1 cellular context compared by ENCODE assay signal in the genomic region with DNA sequence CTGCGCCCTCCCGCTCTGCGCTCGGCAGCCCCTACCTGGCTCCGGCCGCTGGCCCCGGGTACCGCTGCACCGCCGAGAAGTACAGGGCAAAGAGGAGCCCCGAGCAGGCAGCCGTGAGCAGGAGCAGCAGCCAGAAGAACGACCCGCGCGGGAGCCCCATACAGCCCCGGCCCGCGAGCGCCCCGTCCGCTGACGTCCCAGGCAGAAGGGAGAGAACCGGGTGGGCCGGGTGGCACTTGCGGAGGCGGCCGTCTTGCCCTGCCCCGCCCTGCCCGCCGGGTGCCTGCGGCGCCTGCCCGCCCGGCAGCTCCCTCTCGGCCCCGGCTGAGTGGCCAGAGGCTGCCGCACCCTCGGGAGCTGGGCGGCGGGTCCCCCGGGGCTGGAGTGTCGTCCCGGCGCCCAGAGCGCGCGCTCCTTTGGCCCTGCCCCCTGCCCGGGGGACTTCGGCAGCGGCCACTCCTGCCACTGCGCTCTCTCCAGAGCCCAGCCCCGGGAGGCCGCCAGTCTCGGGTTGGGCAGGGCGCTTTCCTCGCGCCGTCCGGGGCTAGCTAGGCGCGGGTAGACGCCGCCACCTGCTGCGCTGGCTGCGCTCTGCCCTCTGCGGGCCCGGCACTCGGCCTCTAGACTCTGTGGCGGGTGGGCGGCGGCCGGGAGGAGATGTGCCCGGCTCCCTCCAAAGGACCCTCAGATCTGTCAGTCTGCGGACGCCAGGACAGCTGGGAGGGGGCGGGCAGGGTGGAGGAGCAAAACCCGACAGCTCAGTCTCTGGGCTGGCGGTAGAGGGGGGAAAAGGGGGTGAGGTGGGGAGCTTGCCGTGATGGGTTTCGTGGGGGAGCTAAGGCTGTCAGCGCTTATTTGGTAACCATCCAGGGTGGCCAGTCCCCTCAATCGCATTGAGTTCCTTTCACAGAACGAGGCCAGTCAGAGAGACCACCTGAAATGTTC.
TF ChIP-seq lines count a peak whose summit lies in the region.

A gene (minus strand): TSS at position 212 of the 945 bp plus-strand sequence. CDS start 52 bp downstream, at position 160.

TF ChIP-seq in HepG2, 621 proteins besides CTCF, POLR2A, EP300 and RAD21 (continued from another document and continues in another):
- TF ChIP-seq NR2F6 (IDR thresholded peaks at IDR 0.05) (no peak), NR2F6 (CRISPR knock-in tag; IDR thresholded peaks at IDR 0.05) (peak; percentile 8; the same call in 1 of the 2 replicates), ISL2 (CRISPR knock-in tag; IDR thresholded peaks at IDR 0.05) (0 out of 2 replicates have a peak, but pooled peaks have one; percentile 33), ETV5 (CRISPR knock-in tag; IDR thresholded peaks at IDR 0.05; ENCODE audit: borderline replicate concordance) (0 out of 2 replicates have a peak, but pooled peaks have one; percentile 11), TARDBP (CRISPR knock-in tag; IDR thresholded peaks at IDR 0.05) (0 out of 2 replicates have a peak, but pooled peaks have one; percentile 14), NAIF1 (CRISPR knock-in tag; IDR thresholded peaks at IDR 0.05; ENCODE audit: borderline replicate concordance) (peak; percentile 48; the same call in 1 of the 2 replicates), ZNF432 (CRISPR knock-in tag; IDR thresholded peaks at IDR 0.05; ENCODE audit: borderline replicate concordance) (no peak), DR1 (CRISPR knock-in tag; IDR thresholded peaks at IDR 0.05) (peak; percentile 47), ZNF792 (CRISPR knock-in tag; IDR thresholded peaks at IDR 0.05) (peak; percentile 76), ZNF24 (IDR thresholded peaks at IDR 0.05) (no peak), ATAD3A (CRISPR knock-in tag; IDR thresholded peaks at IDR 0.05) (no peak), MTF2 (CRISPR knock-in tag; IDR thresholded peaks at IDR 0.05; ENCODE audit: borderline replicate concordance) (peak; percentile 87; the same call in 1 of the 2 replicates), ZNF567 (CRISPR knock-in tag; IDR thresholded peaks at IDR 0.05; ENCODE audit: borderline replicate concordance) (no peak), KLF16 (CRISPR knock-in tag; IDR thresholded peaks at IDR 0.05) (0 out of 4 replicates have a peak, but pooled peaks of 1 of the 2 experiments have one; percentile 48), CBFB (CRISPR knock-in tag; IDR thresholded peaks at IDR 0.05) (no peak), STAG1 (CRISPR knock-in tag; IDR thresholded peaks at IDR 0.05) (peak; percentile 84), SAP130 (CRISPR knock-in tag; IDR thresholded peaks at IDR 0.05; ENCODE audit: low read depth) (peak; percentile 54), ZFP82 (CRISPR knock-in tag; IDR thresholded peaks at IDR 0.05; ENCODE audit: borderline replicate concordance) (peak; percentile 58; the same call in 1 of the 2 replicates), HNRNPLL (IDR thresholded peaks at IDR 0.05; ENCODE audit: low read depth, low read length, poor library complexity, severe bottlenecking) (peak; percentile 95), ARNT2 (CRISPR knock-in tag; IDR thresholded peaks at IDR 0.05; ENCODE audit: low read depth) (peak; percentile 63; the same call in 1 of the 2 replicates), ZNF768 (CRISPR knock-in tag; IDR thresholded peaks at IDR 0.05) (0 out of 2 replicates have a peak, but pooled peaks have one; percentile 49), HES4 (CRISPR knock-in tag; IDR thresholded peaks at IDR 0.05; ENCODE audit: borderline replicate concordance) (no peak), NFKB2 (CRISPR knock-in tag; IDR thresholded peaks at IDR 0.05; ENCODE audit: borderline replicate concordance) (peak; percentile 35; the same call in 1 of the 2 replicates), ZNF230 (CRISPR knock-in tag; IDR thresholded peaks at IDR 0.05) (0 out of 2 replicates have a peak, but pooled peaks have one; percentile 49), RXRA (CRISPR knock-in tag; IDR thresholded peaks at IDR 0.05) (no peak), FOSL2 (CRISPR knock-in tag; IDR thresholded peaks at IDR 0.05) (peak; percentile 13; the same call in 1 of the 2 replicates), KDM2A (CRISPR knock-in tag; IDR thresholded peaks at IDR 0.05; ENCODE audit: borderline replicate concordance, low read depth) (peak; percentile 67; the same call in 1 of the 2 replicates), KLF6 (CRISPR knock-in tag; IDR thresholded peaks at IDR 0.05) (0 out of 2 replicates have a peak, but pooled peaks have one; percentile 58), HOXA5 (CRISPR knock-in tag; IDR thresholded peaks at IDR 0.05) (0 out of 2 replicates have a peak, but pooled peaks have one; percentile 28), SMAD1 (CRISPR knock-in tag; IDR thresholded peaks at IDR 0.05; ENCODE audit: borderline replicate concordance, low read depth) (peak; percentile 48; the same call in 1 of the 2 replicates), ZNF737 (CRISPR knock-in tag; IDR thresholded peaks at IDR 0.05; ENCODE audit: borderline replicate concordance) (no peak), ZNF431 (CRISPR knock-in tag; IDR thresholded peaks at IDR 0.05; ENCODE audit: borderline replicate concordance, low read depth) (no peak), ZNF883 (CRISPR knock-in tag; IDR thresholded peaks at IDR 0.05; ENCODE audit: not compliant biosample characterization) (peak; percentile 54), SP2 (CRISPR knock-in tag; IDR thresholded peaks at IDR 0.05) (peak; percentile 37; the same call in 1 of the 2 replicates), ZIK1 (CRISPR knock-in tag; IDR thresholded peaks at IDR 0.05; ENCODE audit: borderline replicate concordance, low read depth) (0 out of 2 replicates have a peak, but pooled peaks have one; percentile 27), SALL2 (CRISPR knock-in tag; IDR thresholded peaks at IDR 0.05) (peak; percentile 76), KDM5B (CRISPR knock-in tag; IDR thresholded peaks at IDR 0.05; ENCODE audit: borderline replicate concordance) (peak; percentile 46), RORA (CRISPR knock-in tag; IDR thresholded peaks at IDR 0.05) (no peak)
- TF ChIP-seq, protein P1, sequence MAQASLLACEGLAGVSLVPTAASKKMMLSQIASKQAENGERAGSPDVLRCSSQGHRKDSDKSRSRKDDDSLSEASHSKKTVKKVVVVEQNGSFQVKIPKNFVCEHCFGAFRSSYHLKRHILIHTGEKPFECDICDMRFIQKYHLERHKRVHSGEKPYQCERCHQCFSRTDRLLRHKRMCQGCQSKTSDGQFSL (CRISPR knock-in tag; IDR thresholded peaks at IDR 0.05): 0 out of 2 replicates have a peak, but pooled peaks have one; percentile 9
- TF ChIP-seq, protein P2, sequence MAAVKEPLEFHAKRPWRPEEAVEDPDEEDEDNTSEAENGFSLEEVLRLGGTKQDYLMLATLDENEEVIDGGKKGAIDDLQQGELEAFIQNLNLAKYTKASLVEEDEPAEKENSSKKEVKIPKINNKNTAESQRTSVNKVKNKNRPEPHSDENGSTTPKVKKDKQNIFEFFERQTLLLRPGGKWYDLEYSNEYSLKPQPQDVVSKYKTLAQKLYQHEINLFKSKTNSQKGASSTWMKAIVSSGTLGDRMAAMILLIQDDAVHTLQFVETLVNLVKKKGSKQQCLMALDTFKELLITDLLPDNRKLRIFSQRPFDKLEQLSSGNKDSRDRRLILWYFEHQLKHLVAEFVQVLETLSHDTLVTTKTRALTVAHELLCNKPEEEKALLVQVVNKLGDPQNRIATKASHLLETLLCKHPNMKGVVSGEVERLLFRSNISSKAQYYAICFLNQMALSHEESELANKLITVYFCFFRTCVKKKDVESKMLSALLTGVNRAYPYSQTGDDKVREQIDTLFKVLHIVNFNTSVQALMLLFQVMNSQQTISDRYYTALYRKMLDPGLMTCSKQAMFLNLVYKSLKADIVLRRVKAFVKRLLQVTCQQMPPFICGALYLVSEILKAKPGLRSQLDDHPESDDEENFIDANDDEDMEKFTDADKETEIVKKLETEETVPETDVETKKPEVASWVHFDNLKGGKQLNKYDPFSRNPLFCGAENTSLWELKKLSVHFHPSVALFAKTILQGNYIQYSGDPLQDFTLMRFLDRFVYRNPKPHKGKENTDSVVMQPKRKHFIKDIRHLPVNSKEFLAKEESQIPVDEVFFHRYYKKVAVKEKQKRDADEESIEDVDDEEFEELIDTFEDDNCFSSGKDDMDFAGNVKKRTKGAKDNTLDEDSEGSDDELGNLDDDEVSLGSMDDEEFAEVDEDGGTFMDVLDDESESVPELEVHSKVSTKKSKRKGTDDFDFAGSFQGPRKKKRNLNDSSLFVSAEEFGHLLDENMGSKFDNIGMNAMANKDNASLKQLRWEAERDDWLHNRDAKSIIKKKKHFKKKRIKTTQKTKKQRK (IDR thresholded peaks at IDR 0.05; ENCODE audit: low read length): no peak
- TF ChIP-seq, protein P3, sequence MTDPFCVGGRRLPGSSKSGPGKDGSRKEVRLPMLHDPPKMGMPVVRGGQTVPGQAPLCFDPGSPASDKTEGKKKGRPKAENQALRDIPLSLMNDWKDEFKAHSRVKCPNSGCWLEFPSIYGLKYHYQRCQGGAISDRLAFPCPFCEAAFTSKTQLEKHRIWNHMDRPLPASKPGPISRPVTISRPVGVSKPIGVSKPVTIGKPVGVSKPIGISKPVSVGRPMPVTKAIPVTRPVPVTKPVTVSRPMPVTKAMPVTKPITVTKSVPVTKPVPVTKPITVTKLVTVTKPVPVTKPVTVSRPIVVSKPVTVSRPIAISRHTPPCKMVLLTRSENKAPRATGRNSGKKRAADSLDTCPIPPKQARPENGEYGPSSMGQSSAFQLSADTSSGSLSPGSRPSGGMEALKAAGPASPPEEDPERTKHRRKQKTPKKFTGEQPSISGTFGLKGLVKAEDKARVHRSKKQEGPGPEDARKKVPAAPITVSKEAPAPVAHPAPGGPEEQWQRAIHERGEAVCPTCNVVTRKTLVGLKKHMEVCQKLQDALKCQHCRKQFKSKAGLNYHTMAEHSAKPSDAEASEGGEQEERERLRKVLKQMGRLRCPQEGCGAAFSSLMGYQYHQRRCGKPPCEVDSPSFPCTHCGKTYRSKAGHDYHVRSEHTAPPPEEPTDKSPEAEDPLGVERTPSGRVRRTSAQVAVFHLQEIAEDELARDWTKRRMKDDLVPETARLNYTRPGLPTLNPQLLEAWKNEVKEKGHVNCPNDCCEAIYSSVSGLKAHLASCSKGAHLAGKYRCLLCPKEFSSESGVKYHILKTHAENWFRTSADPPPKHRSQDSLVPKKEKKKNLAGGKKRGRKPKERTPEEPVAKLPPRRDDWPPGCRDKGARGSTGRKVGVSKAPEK (CRISPR knock-in tag; IDR thresholded peaks at IDR 0.05; ENCODE audit: borderline replicate concordance): peak; percentile 24; the same call in 1 of the 2 replicates
- TF ChIP-seq, protein P4, sequence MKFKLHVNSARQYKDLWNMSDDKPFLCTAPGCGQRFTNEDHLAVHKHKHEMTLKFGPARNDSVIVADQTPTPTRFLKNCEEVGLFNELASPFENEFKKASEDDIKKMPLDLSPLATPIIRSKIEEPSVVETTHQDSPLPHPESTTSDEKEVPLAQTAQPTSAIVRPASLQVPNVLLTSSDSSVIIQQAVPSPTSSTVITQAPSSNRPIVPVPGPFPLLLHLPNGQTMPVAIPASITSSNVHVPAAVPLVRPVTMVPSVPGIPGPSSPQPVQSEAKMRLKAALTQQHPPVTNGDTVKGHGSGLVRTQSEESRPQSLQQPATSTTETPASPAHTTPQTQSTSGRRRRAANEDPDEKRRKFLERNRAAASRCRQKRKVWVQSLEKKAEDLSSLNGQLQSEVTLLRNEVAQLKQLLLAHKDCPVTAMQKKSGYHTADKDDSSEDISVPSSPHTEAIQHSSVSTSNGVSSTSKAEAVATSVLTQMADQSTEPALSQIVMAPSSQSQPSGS (CRISPR knock-in tag; IDR thresholded peaks at IDR 0.05): 0 out of 2 replicates have a peak, but pooled peaks have one; percentile 17
- TF ChIP-seq, protein P5, sequence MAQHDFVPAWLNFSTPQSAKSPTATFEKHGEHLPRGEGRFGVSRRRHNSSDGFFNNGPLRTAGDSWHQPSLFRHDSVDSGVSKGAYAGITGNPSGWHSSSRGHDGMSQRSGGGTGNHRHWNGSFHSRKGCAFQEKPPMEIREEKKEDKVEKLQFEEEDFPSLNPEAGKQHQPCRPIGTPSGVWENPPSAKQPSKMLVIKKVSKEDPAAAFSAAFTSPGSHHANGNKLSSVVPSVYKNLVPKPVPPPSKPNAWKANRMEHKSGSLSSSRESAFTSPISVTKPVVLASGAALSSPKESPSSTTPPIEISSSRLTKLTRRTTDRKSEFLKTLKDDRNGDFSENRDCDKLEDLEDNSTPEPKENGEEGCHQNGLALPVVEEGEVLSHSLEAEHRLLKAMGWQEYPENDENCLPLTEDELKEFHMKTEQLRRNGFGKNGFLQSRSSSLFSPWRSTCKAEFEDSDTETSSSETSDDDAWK (CRISPR knock-in tag; IDR thresholded peaks at IDR 0.05): no peak
- TF ChIP-seq, protein P6, sequence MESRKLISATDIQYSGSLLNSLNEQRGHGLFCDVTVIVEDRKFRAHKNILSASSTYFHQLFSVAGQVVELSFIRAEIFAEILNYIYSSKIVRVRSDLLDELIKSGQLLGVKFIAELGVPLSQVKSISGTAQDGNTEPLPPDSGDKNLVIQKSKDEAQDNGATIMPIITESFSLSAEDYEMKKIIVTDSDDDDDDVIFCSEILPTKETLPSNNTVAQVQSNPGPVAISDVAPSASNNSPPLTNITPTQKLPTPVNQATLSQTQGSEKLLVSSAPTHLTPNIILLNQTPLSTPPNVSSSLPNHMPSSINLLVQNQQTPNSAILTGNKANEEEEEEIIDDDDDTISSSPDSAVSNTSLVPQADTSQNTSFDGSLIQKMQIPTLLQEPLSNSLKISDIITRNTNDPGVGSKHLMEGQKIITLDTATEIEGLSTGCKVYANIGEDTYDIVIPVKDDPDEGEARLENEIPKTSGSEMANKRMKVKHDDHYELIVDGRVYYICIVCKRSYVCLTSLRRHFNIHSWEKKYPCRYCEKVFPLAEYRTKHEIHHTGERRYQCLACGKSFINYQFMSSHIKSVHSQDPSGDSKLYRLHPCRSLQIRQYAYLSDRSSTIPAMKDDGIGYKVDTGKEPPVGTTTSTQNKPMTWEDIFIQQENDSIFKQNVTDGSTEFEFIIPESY (CRISPR knock-in tag; IDR thresholded peaks at IDR 0.05): 0 out of 2 replicates have a peak, but pooled peaks have one; percentile 39
- TF ChIP-seq, protein P7, sequence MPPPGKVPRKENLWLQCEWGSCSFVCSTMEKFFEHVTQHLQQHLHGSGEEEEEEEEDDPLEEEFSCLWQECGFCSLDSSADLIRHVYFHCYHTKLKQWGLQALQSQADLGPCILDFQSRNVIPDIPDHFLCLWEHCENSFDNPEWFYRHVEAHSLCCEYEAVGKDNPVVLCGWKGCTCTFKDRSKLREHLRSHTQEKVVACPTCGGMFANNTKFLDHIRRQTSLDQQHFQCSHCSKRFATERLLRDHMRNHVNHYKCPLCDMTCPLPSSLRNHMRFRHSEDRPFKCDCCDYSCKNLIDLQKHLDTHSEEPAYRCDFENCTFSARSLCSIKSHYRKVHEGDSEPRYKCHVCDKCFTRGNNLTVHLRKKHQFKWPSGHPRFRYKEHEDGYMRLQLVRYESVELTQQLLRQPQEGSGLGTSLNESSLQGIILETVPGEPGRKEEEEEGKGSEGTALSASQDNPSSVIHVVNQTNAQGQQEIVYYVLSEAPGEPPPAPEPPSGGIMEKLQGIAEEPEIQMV (CRISPR knock-in tag; IDR thresholded peaks at IDR 0.05; ENCODE audit: low read depth): peak; percentile 56; the same call in 1 of the 2 replicates
- TF ChIP-seq, protein P8, sequence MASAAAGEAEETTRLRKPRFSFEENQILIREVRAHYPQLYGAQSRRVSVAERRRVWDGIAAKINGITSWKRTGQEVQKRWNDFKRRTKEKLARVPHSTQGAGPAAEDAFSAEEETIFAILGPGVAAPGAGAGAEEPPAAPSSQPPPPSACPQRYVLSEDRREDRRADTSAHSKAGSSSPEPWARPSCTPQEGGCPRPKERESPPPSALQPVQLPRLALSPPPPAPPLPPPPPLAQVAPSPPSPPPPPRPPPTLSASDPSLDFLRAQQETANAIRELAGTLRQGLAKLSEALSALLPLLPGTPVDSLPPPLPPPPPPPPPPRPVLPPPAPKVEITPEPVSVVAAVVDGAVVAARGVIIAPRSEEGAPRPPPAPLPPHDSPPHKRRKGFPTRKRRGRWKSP (CRISPR knock-in tag; IDR thresholded peaks at IDR 0.05): peak; percentile 89
